ENCODE assay signal across 9 cellular contexts in the genomic region with DNA sequence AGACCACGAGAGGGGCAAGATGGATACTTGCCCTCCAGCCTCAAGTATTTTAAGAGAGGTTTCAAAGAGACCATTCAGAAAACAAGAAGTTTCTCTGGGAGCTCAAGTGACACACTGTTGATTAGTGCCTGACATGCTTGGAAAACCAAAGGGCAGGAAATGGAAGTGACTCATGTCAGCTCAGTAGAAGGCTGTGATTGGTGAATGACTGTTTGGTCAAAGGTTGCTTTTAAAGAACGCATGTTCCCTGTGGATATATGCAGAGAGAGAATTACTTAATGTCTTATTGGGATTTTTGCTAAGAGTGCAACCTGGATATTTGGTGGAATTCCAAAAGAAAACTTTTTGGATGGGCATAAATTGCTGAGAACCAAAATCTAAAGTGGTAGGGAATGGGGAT.
DNase-seq lines count a peak whose midpoint lies in the region; ATAC-seq, FAIRE-seq and TF ChIP-seq lines count a peak whose summit lies in the region.
"Had no signal": no experiment of that assay in that cellular context is flagged by ENCODE, and none has a peak within 500 bp of the region (broad histone marks: within the 10 kb centered on the region; RNA-seq: fewer than 3 reads in every experiment).

No MANE protein-coding gene starts in this region.

- peak; percentile 60 for DNase-seq in EL
- peak; percentile 79 for DNase-seq in RCC 7860 (ENCODE audit: low spot score)
- peak; percentile 76 for DNase-seq in fibroblast of mammary gland (ENCODE audit: low read depth)
- no peak for DNase-seq in osteoblast (ENCODE audit: insufficient read length, low spot score, missing footprints)
- DNase-seq in activated T-cell treated with anti-CD3 and anti-CD28 coated beads, Interleukin-2, amount 50 U/mL, for 4 hours: no peak
- DNase-seq in neural progenitor cell (ENCODE audit: low spot score): no peak
- DNase-seq in activated naive CD4-positive, alpha-beta T cell treated with anti-CD3 and anti-CD28 coated beads, Interleukin-2, amount 50 U/mL, for 72 hours (ENCODE audit: low spot score in 2 of 2): no peak
- no peak for DNase-seq in SKM-1 (lab: John Stamatoyannopoulos, UW; ENCODE audit: unreplicated experiment)
- DNase-seq: NCI-H187 treated with DMSO at 0.1 percent for 48 hours had no signal

- H3K4me2 ChIP-seq in osteoblast (ENCODE audit: insufficient read depth, low read length) (no peak overlapping the region), neural progenitor cell (no peak overlapping the region)

- peak; percentile 91 for FAIRE-seq in RCC 7860 (lab: Jason Lieb, UNC)

- H3K27ac Mint-ChIP-seq in neural progenitor cell: no peak overlapping the region
- H3K27ac Mint-ChIP-seq in activated naive CD4-positive, alpha-beta T cell treated with anti-CD3 and anti-CD28 coated beads, Interleukin-2, amount 50 U/mL, for 72 hours: no peak overlapping the region

- H3K27ac ChIP-seq in osteoblast (ENCODE audit: low read depth, low read length) (no peak overlapping the region), neural progenitor cell (no peak overlapping the region)

- H3K27me3 ChIP-seq in osteoblast (ENCODE audit: insufficient read depth, low read length) (no peaks in the 10 kb centered on the region), neural progenitor cell (no peaks in the 10 kb centered on the region)

- H3K27me3 Mint-ChIP-seq in activated T-cell treated with anti-CD3 and anti-CD28 coated beads, Interleukin-2, amount 50 U/mL, for 4 hours (ENCODE audit: low read depth): no peaks in the 10 kb centered on the region
- H3K27me3 Mint-ChIP-seq in neural progenitor cell (ENCODE audit: insufficient read depth, low read depth): no peaks in the 10 kb centered on the region

- H3K4me3 ChIP-seq in fibroblast of mammary gland (ENCODE audit: control insufficient read depth, low read depth, low read length): no peak overlapping the region
- no peak overlapping the region for H3K4me3 ChIP-seq in osteoblast (ENCODE audit: insufficient read depth, low read length)
- H3K4me3 ChIP-seq in neural progenitor cell: no peak overlapping the region

- no peak overlapping the region for H3K9ac ChIP-seq in neural progenitor cell

- H3K36me3 ChIP-seq in osteoblast (ENCODE audit: insufficient read depth, low read length): no peaks in the 10 kb centered on the region
- H3K36me3 ChIP-seq in neural progenitor cell: peaks cover 8% of the 10 kb centered on the region

- H3K4me1 Mint-ChIP-seq in activated T-cell treated with anti-CD3 and anti-CD28 coated beads, Interleukin-2, amount 50 U/mL, for 4 hours (ENCODE audit: low read depth): no peaks in the 10 kb centered on the region
- H3K4me1 Mint-ChIP-seq in neural progenitor cell: peaks cover 12% of the 10 kb centered on the region

- TF ChIP-seq CTCF in fibroblast of mammary gland (conservative IDR thresholded peaks at IDR 0.05; ENCODE audit: control insufficient read depth, insufficient read depth, low read depth, low read length) (no peak), osteoblast (IDR thresholded peaks at IDR 0.05; ENCODE audit: extremely low read depth, low read depth, low read length) (no peak), neural progenitor cell (IDR thresholded peaks at IDR 0.05) (no peak)

- H3K9me3 Mint-ChIP-seq in activated T-cell treated with anti-CD3 and anti-CD28 coated beads, Interleukin-2, amount 50 U/mL, for 4 hours: peaks cover 3% of the 10 kb centered on the region
- peaks cover 6% of the 10 kb centered on the region for H3K9me3 Mint-ChIP-seq in neural progenitor cell
- H3K9me3 Mint-ChIP-seq in activated naive CD4-positive, alpha-beta T cell treated with anti-CD3 and anti-CD28 coated beads, Interleukin-2, amount 50 U/mL, for 72 hours: peaks cover 7 to 12% of the 10 kb centered on the region in 2 donors

- H4K20me1 ChIP-seq in osteoblast (ENCODE audit: insufficient read depth, low read length) (no peaks in the 10 kb centered on the region), neural progenitor cell (ENCODE audit: low read depth) (no peaks in the 10 kb centered on the region)

- H3K4me3 Mint-ChIP-seq in activated T-cell treated with anti-CD3 and anti-CD28 coated beads, Interleukin-2, amount 50 U/mL, for 4 hours: no peak overlapping the region
- no peak overlapping the region for H3K4me3 Mint-ChIP-seq in neural progenitor cell

- H3K9me3 ChIP-seq in osteoblast (ENCODE audit: low read depth, low read length): no peaks in the 10 kb centered on the region
- no peaks in the 10 kb centered on the region for H3K9me3 ChIP-seq in neural progenitor cell (ENCODE audit: low read depth)

- H3K79me2 ChIP-seq in osteoblast (ENCODE audit: insufficient read depth, low read length) (no peaks in the 10 kb centered on the region), neural progenitor cell (ENCODE audit: low read depth) (no peaks in the 10 kb centered on the region)

- no peaks in the 10 kb centered on the region for H3K36me3 Mint-ChIP-seq in activated T-cell treated with anti-CD3 and anti-CD28 coated beads, Interleukin-2, amount 50 U/mL, for 4 hours (ENCODE audit: insufficient read depth)
- peaks cover 2% of the 10 kb centered on the region for H3K36me3 Mint-ChIP-seq in neural progenitor cell
- no peaks in the 10 kb centered on the region for H3K36me3 Mint-ChIP-seq in activated naive CD4-positive, alpha-beta T cell treated with anti-CD3 and anti-CD28 coated beads, Interleukin-2, amount 50 U/mL, for 72 hours

- no peaks in the 10 kb centered on the region for H3F3A ChIP-seq in neural progenitor cell (ENCODE audit: low read depth)

- H2AFZ ChIP-seq in osteoblast (ENCODE audit: low read length): peak overlapping the region; percentile 51
- no peak overlapping the region for H2AFZ ChIP-seq in neural progenitor cell (replicated peaks)

- H3K4me1 ChIP-seq in osteoblast (ENCODE audit: insufficient read depth, low read length) (no peaks in the 10 kb centered on the region), neural progenitor cell (no peaks in the 10 kb centered on the region)

- no peak for ATAC-seq in activated T-cell treated with anti-CD3 and anti-CD28 coated beads, Interleukin-2, amount 50 U/mL, for 4 hours
- ATAC-seq in activated naive CD4-positive, alpha-beta T cell treated with anti-CD3 and anti-CD28 coated beads, Interleukin-2, amount 50 U/mL, for 72 hours: no peak

Comparison
In these comparisons a context has a peak if more than half of its experiments do, and no peak if none do; other contexts are left out.
1. DNase-seq: peak in EL (single experiment), RCC 7860 (single experiment) and fibroblast of mammary gland (single experiment); none in osteoblast (single experiment), activated T-cell treated with anti-CD3 and anti-CD28 coated beads, Interleukin-2, amount 50 U/mL, for 4 hours (single experiment), neural progenitor cell (single experiment), activated naive CD4-positive, alpha-beta T cell treated with anti-CD3 and anti-CD28 coated beads, Interleukin-2, amount 50 U/mL, for 72 hours (0 of 2) and SKM-1 (single experiment).